1 cellular context compared by ENCODE assay signal in the genomic region with DNA sequence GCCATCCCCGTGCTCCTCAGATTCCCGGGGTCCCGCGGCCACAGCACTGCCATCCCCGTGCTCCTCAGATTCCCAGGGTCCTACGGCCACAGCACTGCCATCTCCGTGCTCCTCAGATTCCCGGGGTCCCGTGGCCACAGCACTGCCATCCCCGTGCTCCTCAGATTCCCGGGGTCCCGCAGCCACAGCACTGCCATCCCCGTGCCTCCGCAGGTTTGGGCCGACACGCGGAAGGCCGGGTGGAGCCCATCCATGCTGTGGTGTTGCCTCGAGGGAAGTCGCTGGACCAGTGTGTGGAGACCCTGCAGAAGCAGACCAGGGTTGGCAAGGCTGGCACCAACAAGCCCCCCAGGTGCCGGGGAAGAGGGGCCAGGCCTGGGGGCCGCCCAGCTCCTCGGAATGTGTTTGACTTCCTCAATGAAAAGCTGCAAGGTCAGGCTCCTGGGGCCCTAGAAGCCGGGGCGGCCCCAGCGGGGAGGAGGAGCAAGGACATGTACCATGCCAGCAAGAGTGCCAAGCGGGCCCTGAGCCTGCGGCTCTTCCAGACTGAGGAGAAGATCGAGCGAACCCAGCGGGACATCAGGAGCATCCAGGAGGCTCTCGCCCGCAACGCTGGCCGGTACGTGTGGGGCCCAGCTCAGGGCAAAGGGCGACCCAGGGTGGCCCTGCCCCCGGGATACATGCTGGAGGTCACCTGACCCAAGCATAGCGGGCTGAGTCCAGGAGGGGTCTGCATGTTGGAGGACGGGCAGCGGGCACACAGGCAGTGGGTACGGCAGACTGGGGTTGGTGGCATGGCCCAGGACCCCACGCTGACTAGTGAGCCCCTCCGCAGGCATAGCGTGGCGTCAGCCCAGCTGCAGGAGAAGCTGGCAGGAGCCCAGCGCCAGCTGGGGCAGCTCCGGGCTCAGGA.
TF ChIP-seq lines count a peak whose summit lies in the region.

No MANE protein-coding gene starts in this region.

TF ChIP-seq in HepG2, 621 proteins besides CTCF, POLR2A, EP300 and RAD21 (continued from another document and continues in another):
- TF ChIP-seq, protein P1, sequence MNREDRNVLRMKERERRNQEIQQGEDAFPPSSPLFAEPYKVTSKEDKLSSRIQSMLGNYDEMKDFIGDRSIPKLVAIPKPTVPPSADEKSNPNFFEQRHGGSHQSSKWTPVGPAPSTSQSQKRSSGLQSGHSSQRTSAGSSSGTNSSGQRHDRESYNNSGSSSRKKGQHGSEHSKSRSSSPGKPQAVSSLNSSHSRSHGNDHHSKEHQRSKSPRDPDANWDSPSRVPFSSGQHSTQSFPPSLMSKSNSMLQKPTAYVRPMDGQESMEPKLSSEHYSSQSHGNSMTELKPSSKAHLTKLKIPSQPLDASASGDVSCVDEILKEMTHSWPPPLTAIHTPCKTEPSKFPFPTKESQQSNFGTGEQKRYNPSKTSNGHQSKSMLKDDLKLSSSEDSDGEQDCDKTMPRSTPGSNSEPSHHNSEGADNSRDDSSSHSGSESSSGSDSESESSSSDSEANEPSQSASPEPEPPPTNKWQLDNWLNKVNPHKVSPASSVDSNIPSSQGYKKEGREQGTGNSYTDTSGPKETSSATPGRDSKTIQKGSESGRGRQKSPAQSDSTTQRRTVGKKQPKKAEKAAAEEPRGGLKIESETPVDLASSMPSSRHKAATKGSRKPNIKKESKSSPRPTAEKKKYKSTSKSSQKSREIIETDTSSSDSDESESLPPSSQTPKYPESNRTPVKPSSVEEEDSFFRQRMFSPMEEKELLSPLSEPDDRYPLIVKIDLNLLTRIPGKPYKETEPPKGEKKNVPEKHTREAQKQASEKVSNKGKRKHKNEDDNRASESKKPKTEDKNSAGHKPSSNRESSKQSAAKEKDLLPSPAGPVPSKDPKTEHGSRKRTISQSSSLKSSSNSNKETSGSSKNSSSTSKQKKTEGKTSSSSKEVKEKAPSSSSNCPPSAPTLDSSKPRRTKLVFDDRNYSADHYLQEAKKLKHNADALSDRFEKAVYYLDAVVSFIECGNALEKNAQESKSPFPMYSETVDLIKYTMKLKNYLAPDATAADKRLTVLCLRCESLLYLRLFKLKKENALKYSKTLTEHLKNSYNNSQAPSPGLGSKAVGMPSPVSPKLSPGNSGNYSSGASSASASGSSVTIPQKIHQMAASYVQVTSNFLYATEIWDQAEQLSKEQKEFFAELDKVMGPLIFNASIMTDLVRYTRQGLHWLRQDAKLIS (CRISPR knock-in tag; IDR thresholded peaks at IDR 0.05): no peak
- no peak for TF ChIP-seq RARG (CRISPR knock-in tag; IDR thresholded peaks at IDR 0.05; ENCODE audit: low read depth)
- TF ChIP-seq FOXJ3 (CRISPR knock-in tag; IDR thresholded peaks at IDR 0.05; ENCODE audit: borderline replicate concordance): no peak
- no peak for TF ChIP-seq ZNF296 (CRISPR knock-in tag; conservative IDR thresholded peaks at IDR 0.05)
- no peak for TF ChIP-seq ZBTB21 (CRISPR knock-in tag; IDR thresholded peaks at IDR 0.05)
- TF ChIP-seq MLXIP (CRISPR knock-in tag; IDR thresholded peaks at IDR 0.05; ENCODE audit: borderline replicate concordance): no peak
- 0 out of 2 replicates have a peak, but pooled peaks have one; percentile 10 for TF ChIP-seq ZMYM2 (CRISPR knock-in tag; IDR thresholded peaks at IDR 0.05)
- TF ChIP-seq IRX3 (CRISPR knock-in tag; IDR thresholded peaks at IDR 0.05; ENCODE audit: borderline replicate concordance, low read depth): 0 out of 2 replicates have a peak, but pooled peaks have one; percentile 53
- TF ChIP-seq, protein P2, sequence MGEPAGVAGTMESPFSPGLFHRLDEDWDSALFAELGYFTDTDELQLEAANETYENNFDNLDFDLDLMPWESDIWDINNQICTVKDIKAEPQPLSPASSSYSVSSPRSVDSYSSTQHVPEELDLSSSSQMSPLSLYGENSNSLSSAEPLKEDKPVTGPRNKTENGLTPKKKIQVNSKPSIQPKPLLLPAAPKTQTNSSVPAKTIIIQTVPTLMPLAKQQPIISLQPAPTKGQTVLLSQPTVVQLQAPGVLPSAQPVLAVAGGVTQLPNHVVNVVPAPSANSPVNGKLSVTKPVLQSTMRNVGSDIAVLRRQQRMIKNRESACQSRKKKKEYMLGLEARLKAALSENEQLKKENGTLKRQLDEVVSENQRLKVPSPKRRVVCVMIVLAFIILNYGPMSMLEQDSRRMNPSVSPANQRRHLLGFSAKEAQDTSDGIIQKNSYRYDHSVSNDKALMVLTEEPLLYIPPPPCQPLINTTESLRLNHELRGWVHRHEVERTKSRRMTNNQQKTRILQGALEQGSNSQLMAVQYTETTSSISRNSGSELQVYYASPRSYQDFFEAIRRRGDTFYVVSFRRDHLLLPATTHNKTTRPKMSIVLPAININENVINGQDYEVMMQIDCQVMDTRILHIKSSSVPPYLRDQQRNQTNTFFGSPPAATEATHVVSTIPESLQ (CRISPR knock-in tag; conservative IDR thresholded peaks at IDR 0.05): no peak
- 0 out of 2 replicates have a peak, but pooled peaks have one; percentile 24 for TF ChIP-seq ZBTB7B (CRISPR knock-in tag; IDR thresholded peaks at IDR 0.05)
- TF ChIP-seq AGO2 (optimal IDR thresholded peaks at IDR 0.05; ENCODE audit: low read depth, low read length): peak; percentile 92
- no peak for TF ChIP-seq SP1 (IDR thresholded peaks at IDR 0.05)
- TF ChIP-seq SP1 (CRISPR knock-in tag; IDR thresholded peaks at IDR 0.05): no peak
- TF ChIP-seq ZNF713 (CRISPR knock-in tag; IDR thresholded peaks at IDR 0.05): no peak
- TF ChIP-seq ZNF775 (CRISPR knock-in tag; IDR thresholded peaks at IDR 0.05; ENCODE audit: borderline replicate concordance): 0 out of 2 replicates have a peak, but pooled peaks have one; percentile 10
- TF ChIP-seq MED13 (CRISPR knock-in tag; IDR thresholded peaks at IDR 0.05): no peak
- no peak for TF ChIP-seq HNRNPUL1 (IDR thresholded peaks at IDR 0.05; ENCODE audit: low read depth, low read length)
- TF ChIP-seq, protein P3, sequence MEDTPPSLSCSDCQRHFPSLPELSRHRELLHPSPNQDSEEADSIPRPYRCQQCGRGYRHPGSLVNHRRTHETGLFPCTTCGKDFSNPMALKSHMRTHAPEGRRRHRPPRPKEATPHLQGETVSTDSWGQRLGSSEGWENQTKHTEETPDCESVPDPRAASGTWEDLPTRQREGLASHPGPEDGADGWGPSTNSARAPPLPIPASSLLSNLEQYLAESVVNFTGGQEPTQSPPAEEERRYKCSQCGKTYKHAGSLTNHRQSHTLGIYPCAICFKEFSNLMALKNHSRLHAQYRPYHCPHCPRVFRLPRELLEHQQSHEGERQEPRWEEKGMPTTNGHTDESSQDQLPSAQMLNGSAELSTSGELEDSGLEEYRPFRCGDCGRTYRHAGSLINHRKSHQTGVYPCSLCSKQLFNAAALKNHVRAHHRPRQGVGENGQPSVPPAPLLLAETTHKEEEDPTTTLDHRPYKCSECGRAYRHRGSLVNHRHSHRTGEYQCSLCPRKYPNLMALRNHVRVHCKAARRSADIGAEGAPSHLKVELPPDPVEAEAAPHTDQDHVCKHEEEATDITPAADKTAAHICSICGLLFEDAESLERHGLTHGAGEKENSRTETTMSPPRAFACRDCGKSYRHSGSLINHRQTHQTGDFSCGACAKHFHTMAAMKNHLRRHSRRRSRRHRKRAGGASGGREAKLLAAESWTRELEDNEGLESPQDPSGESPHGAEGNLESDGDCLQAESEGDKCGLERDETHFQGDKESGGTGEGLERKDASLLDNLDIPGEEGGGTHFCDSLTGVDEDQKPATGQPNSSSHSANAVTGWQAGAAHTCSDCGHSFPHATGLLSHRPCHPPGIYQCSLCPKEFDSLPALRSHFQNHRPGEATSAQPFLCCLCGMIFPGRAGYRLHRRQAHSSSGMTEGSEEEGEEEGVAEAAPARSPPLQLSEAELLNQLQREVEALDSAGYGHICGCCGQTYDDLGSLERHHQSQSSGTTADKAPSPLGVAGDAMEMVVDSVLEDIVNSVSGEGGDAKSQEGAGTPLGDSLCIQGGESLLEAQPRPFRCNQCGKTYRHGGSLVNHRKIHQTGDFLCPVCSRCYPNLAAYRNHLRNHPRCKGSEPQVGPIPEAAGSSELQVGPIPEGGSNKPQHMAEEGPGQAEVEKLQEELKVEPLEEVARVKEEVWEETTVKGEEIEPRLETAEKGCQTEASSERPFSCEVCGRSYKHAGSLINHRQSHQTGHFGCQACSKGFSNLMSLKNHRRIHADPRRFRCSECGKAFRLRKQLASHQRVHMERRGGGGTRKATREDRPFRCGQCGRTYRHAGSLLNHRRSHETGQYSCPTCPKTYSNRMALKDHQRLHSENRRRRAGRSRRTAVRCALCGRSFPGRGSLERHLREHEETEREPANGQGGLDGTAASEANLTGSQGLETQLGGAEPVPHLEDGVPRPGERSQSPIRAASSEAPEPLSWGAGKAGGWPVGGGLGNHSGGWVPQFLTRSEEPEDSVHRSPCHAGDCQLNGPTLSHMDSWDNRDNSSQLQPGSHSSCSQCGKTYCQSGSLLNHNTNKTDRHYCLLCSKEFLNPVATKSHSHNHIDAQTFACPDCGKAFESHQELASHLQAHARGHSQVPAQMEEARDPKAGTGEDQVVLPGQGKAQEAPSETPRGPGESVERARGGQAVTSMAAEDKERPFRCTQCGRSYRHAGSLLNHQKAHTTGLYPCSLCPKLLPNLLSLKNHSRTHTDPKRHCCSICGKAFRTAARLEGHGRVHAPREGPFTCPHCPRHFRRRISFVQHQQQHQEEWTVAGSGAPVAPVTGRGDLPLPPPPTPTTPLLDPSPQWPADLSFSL (CRISPR knock-in tag; IDR thresholded peaks at IDR 0.05): no peak
- no peak for TF ChIP-seq ELF4 (CRISPR knock-in tag; IDR thresholded peaks at IDR 0.05; ENCODE audit: borderline replicate concordance)
- TF ChIP-seq STAG1 (CRISPR knock-in tag; IDR thresholded peaks at IDR 0.05): no peak
- 0 out of 2 replicates have a peak, but pooled peaks have one; percentile 22 for TF ChIP-seq ESRRA (CRISPR knock-in tag; IDR thresholded peaks at IDR 0.05; ENCODE audit: low read depth)
- TF ChIP-seq ZNF501 (CRISPR knock-in tag; IDR thresholded peaks at IDR 0.05): peak; percentile 53
- TF ChIP-seq ZNF225 (CRISPR knock-in tag; IDR thresholded peaks at IDR 0.05): no peak
- TF ChIP-seq ZNF326 (CRISPR knock-in tag; IDR thresholded peaks at IDR 0.05; ENCODE audit: borderline replicate concordance): no peak
- no peak for TF ChIP-seq FUBP1 (CRISPR knock-in tag; IDR thresholded peaks at IDR 0.05; ENCODE audit: borderline replicate concordance)
- no peak for TF ChIP-seq MXI1 (IDR thresholded peaks at IDR 0.05; ENCODE audit: borderline replicate concordance, low read depth, low read length)
- no peak for TF ChIP-seq ZNF337 (CRISPR knock-in tag; IDR thresholded peaks at IDR 0.05; ENCODE audit: borderline replicate concordance, low read depth)
- TF ChIP-seq ELF1 (CRISPR knock-in tag; IDR thresholded peaks at IDR 0.05): no peak
- TF ChIP-seq GTF3A (CRISPR knock-in tag; conservative IDR thresholded peaks at IDR 0.05): no peak
- TF ChIP-seq SOX5 (CRISPR knock-in tag; IDR thresholded peaks at IDR 0.05; ENCODE audit: borderline replicate concordance): no peak
- no peak for TF ChIP-seq NFYC (CRISPR knock-in tag; IDR thresholded peaks at IDR 0.05)
- TF ChIP-seq PLRG1 (conservative IDR thresholded peaks at IDR 0.05): no peak
- TF ChIP-seq GFI1 (CRISPR knock-in tag; IDR thresholded peaks at IDR 0.05; ENCODE audit: borderline replicate concordance): no peak
- TF ChIP-seq BORCS8-MEF2B (CRISPR knock-in tag; IDR thresholded peaks at IDR 0.05): no peak
- peak; percentile 64 for TF ChIP-seq SRSF1 (optimal IDR thresholded peaks at IDR 0.05; ENCODE audit: low read depth, low read length)
- no peak for TF ChIP-seq ZNF766 (CRISPR knock-in tag; IDR thresholded peaks at IDR 0.05; ENCODE audit: borderline replicate concordance)
- TF ChIP-seq ZNF570 (CRISPR knock-in tag; IDR thresholded peaks at IDR 0.05; ENCODE audit: borderline replicate concordance): no peak
- peak; percentile 3; the same call in 1 of the 2 replicates for TF ChIP-seq GABPB1 (CRISPR knock-in tag; IDR thresholded peaks at IDR 0.05)
- TF ChIP-seq ZSCAN22 (CRISPR knock-in tag; IDR thresholded peaks at IDR 0.05): no peak
- no peak for TF ChIP-seq ATRX (CRISPR knock-in tag; IDR thresholded peaks at IDR 0.05; ENCODE audit: borderline replicate concordance)
- 0 out of 2 replicates have a peak, but pooled peaks have one; percentile 10 for TF ChIP-seq ZMYM3 (CRISPR knock-in tag; IDR thresholded peaks at IDR 0.05)
- TF ChIP-seq PHF5A (CRISPR knock-in tag; IDR thresholded peaks at IDR 0.05; ENCODE audit: low read depth, unreplicated experiment): no peak
- TF ChIP-seq, protein P4, sequence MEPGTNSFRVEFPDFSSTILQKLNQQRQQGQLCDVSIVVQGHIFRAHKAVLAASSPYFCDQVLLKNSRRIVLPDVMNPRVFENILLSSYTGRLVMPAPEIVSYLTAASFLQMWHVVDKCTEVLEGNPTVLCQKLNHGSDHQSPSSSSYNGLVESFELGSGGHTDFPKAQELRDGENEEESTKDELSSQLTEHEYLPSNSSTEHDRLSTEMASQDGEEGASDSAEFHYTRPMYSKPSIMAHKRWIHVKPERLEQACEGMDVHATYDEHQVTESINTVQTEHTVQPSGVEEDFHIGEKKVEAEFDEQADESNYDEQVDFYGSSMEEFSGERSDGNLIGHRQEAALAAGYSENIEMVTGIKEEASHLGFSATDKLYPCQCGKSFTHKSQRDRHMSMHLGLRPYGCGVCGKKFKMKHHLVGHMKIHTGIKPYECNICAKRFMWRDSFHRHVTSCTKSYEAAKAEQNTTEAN (CRISPR knock-in tag; conservative IDR thresholded peaks at IDR 0.05): no peak
